Comparison of ENCODE assay signal across 11 cellular contexts in the genomic region with DNA sequence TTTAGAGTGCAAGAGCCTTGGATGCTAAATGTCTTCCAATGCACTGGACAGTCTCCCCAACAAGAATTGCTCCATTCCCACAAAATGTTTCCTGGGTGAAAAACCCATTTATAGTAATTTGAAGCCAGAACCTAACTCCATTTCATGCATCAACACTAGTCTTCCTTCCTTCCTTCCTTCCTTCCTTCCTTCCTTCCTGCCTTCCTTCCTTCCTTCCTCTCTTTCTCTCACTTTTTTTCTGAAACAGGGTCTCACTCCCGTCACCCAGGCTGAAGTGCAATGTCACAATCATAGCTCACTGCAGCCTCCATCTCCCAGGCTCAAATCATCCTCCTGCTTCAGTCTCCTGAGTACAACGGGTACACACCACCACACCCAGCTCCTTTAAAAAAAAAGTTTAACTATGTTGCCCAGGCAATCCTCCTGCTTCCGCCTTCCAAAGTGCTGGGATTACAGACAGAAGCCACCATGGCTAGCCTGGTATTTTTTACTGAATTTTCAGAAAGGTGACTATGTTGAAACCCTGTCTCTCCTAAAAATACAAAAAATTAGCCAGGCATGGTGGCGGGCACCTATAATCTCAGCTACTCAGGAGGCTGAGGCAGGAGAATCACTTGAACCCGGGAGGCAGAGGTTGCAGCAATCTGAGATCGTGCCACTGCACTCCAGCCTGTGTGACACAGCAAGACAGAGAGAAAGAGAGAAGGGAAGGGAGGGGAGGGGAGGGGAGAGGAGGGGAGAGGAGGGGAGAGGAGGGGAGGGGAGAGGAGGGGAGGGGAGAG. TPM values are rescaled to one million over a fixed set of nuclear protein-coding genes. Genes with fewer than 3 reads are reported as not detected.
DNase-seq lines count a peak whose midpoint lies in the region; ATAC-seq and TF ChIP-seq lines count a peak whose summit lies in the region.
"Not testable (repeated sequence)": the region's sequence is repeated elsewhere in the genome, so short reads cannot be mapped to it uniquely, and the experiment has no call there.
"Had no signal": no experiment of that assay in that cellular context is flagged by ENCODE, and none has a peak within 500 bp of the region (broad histone marks: within the 10 kb centered on the region; RNA-seq: fewer than 3 reads in every experiment).

No MANE protein-coding gene starts in this region.

- H3K9ac ChIP-seq in BLaER1: peak overlapping the region; percentile 82; the same call in 1 of the 2 replicates

- not testable (repeated sequence) for H3K27ac ChIP-seq in BLaER1
- peak overlapping the region in 1 of 2 donors; percentile 99 for H3K27ac ChIP-seq in coronary artery

- H3K4me2 ChIP-seq in BLaER1: peak overlapping the region; percentile 91

- CTCF ChIA-PET in T-cell (lab: Charles Lee): interaction anchor here in 1 of 2 donors (0.7 kb wide), 1 partner anchor 25 kb away, joined by 4 read pairs; no protein-coding TSS in a partner anchor

- not testable (repeated sequence) for ATAC-seq in T-cell (replicated peaks in 1 of 4); stimulated activated naive CD8-positive, alpha-beta T cell treated with anti-CD3 and anti-CD28 coated beads, Interleukin-15, amount 100 ng/mL, for 72 hours
- peak; percentile 40 for ATAC-seq in left colon

- peaks cover 35% of the 10 kb centered on the region for H3K36me3 Mint-ChIP-seq in HFFc6 (ENCODE audit: low read depth)
- not testable (repeated sequence) for H3K36me3 Mint-ChIP-seq in T-cell; neural crest cell (ENCODE audit: low read depth)
- H3K36me3 Mint-ChIP-seq in activated T-helper 1 cell treated with anti-CD3 and anti-CD28 coated beads, Interleukin-12 subunit alpha, Interleukin-12 subunit beta, Interleukin-2, Interleukin-4 antibody, amounts not matched to agents 30 ng/mL and 10 ng/mL and 1 ng/mL, durations not matched to agents 14 hours and 24 hours and 36 hours (ENCODE audit: low read depth): peaks cover 14% of the 10 kb centered on the region

- not testable (repeated sequence) for H3K9me3 ChIP-seq in BLaER1

- H3K4me1 ChIP-seq in BLaER1: peaks cover 39% of the 10 kb centered on the region

- peaks cover 36% of the 10 kb centered on the region for H3K4me1 Mint-ChIP-seq in HFFc6 (ENCODE audit: low read depth)
- peaks cover 34 to 54% (median 39%) of the 10 kb centered on the region in 3 donors for H3K4me1 Mint-ChIP-seq in T-cell
- H3K4me1 Mint-ChIP-seq in activated T-helper 1 cell treated with anti-CD3 and anti-CD28 coated beads, Interleukin-12 subunit alpha, Interleukin-12 subunit beta, Interleukin-2, Interleukin-4 antibody, amounts not matched to agents 30 ng/mL and 10 ng/mL and 1 ng/mL, durations not matched to agents 14 hours and 24 hours and 36 hours (ENCODE audit: low read depth): peaks cover 47% of the 10 kb centered on the region
- peaks cover 42% of the 10 kb centered on the region for H3K4me1 Mint-ChIP-seq in neural crest cell
- H3K4me1 Mint-ChIP-seq in stimulated activated naive CD8-positive, alpha-beta T cell treated with anti-CD3 and anti-CD28 coated beads, Interleukin-15, amount 100 ng/mL, for 72 hours: peaks cover 40% of the 10 kb centered on the region

- intact Hi-C loops in activated T-helper 1 cell treated with anti-CD3 and anti-CD28 coated beads, Interleukin-12 subunit alpha, Interleukin-12 subunit beta, Interleukin-2, Interleukin-4 antibody, amounts not matched to agents 30 ng/mL and 10 ng/mL and 1 ng/mL, durations not matched to agents 14 hours and 24 hours and 36 hours (cut with micrococcal nuclease): loop anchor here (2.0 to 5.0 kb wide), 2 partner anchors 169 to 342 kb away; a partner anchor contains a TSS
- intact Hi-C loops in left colon (cut with DNase I, micrococcal nuclease): loop anchor here in 1 of 2 donors (10.0 kb wide), 2 partner anchors 55 to 295 kb away; a partner anchor contains a TSS

- H3K36me3 ChIP-seq in BLaER1: not testable (repeated sequence)

- H3K9me3 Mint-ChIP-seq in HFFc6: peaks cover 23% of the 10 kb centered on the region
- not testable (repeated sequence) for H3K9me3 Mint-ChIP-seq in T-cell; activated T-helper 1 cell treated with anti-CD3 and anti-CD28 coated beads, Interleukin-12 subunit alpha, Interleukin-12 subunit beta, Interleukin-2, Interleukin-4 antibody, amounts not matched to agents 30 ng/mL and 10 ng/mL and 1 ng/mL, durations not matched to agents 14 hours and 24 hours and 36 hours; neural crest cell; stimulated activated naive CD8-positive, alpha-beta T cell treated with anti-CD3 and anti-CD28 coated beads, Interleukin-15, amount 100 ng/mL, for 72 hours

- H3K27ac Mint-ChIP-seq in HFFc6: peak overlapping the region; percentile 87
- H3K27ac Mint-ChIP-seq in T-cell; neural crest cell (ENCODE audit: unreplicated experiment); stimulated activated naive CD8-positive, alpha-beta T cell treated with anti-CD3 and anti-CD28 coated beads, Interleukin-15, amount 100 ng/mL, for 72 hours: not testable (repeated sequence)
- H3K27ac Mint-ChIP-seq in activated T-helper 1 cell treated with anti-CD3 and anti-CD28 coated beads, Interleukin-12 subunit alpha, Interleukin-12 subunit beta, Interleukin-2, Interleukin-4 antibody, amounts not matched to agents 30 ng/mL and 10 ng/mL and 1 ng/mL, durations not matched to agents 14 hours and 24 hours and 36 hours: peak overlapping the region; percentile 79

- H4K20me1 ChIP-seq in BLaER1: peaks cover 22% of the 10 kb centered on the region

- H3K4me3 ChIP-seq in BLaER1: not testable (repeated sequence)
- peak overlapping the region; percentile 98 for H3K4me3 ChIP-seq in coronary artery

- H3K27me3 Mint-ChIP-seq in HFFc6 (ENCODE audit: insufficient read depth): peaks cover 11% of the 10 kb centered on the region
- H3K27me3 Mint-ChIP-seq in T-cell; stimulated activated naive CD8-positive, alpha-beta T cell treated with anti-CD3 and anti-CD28 coated beads, Interleukin-15, amount 100 ng/mL, for 72 hours: not testable (repeated sequence)
- peaks cover 10% of the 10 kb centered on the region for H3K27me3 Mint-ChIP-seq in activated T-helper 1 cell treated with anti-CD3 and anti-CD28 coated beads, Interleukin-12 subunit alpha, Interleukin-12 subunit beta, Interleukin-2, Interleukin-4 antibody, amounts not matched to agents 30 ng/mL and 10 ng/mL and 1 ng/mL, durations not matched to agents 14 hours and 24 hours and 36 hours (ENCODE audit: insufficient read depth)
- peaks cover 14% of the 10 kb centered on the region for H3K27me3 Mint-ChIP-seq in neural crest cell (ENCODE audit: low read depth)

- H3K4me3 Mint-ChIP-seq in HFFc6 (peak overlapping the region; percentile 85), T-cell (peak overlapping the region; percentile 85 to 92 (median 86)), neural crest cell (peak overlapping the region; percentile 84)
- peak overlapping the region; percentile 88 for H3K4me3 Mint-ChIP-seq in activated T-helper 1 cell treated with anti-CD3 and anti-CD28 coated beads, Interleukin-12 subunit alpha, Interleukin-12 subunit beta, Interleukin-2, Interleukin-4 antibody, amounts not matched to agents 30 ng/mL and 10 ng/mL and 1 ng/mL, durations not matched to agents 14 hours and 24 hours and 36 hours
- peak overlapping the region; percentile 91 to 93 for H3K4me3 Mint-ChIP-seq in stimulated activated naive CD8-positive, alpha-beta T cell treated with anti-CD3 and anti-CD28 coated beads, Interleukin-15, amount 100 ng/mL, for 72 hours

- not testable (repeated sequence) for DNase-seq in HFFc6; T-cell; activated T-helper 1 cell treated with anti-CD3 and anti-CD28 coated beads, Interleukin-12 subunit alpha, Interleukin-12 subunit beta, Interleukin-2, Interleukin-4 antibody, amounts not matched to agents 30 ng/mL and 10 ng/mL and 1 ng/mL, durations not matched to agents 14 hours and 24 hours and 36 hours (ENCODE audit: low spot score); coronary artery (ENCODE audit: low spot score); neural crest cell (ENCODE audit: low read depth, low spot score); stimulated activated naive CD8-positive, alpha-beta T cell treated with anti-CD3 and anti-CD28 coated beads, Interleukin-15, amount 100 ng/mL, for 72 hours
- DNase-seq in left colon: peak in 1 of 2 donors; percentile 36

- not testable (repeated sequence) for TF ChIP-seq CTCF in HFFc6 (IDR thresholded peaks at IDR 0.05); coronary artery (IDR thresholded peaks at IDR 0.05); neural crest cell (conservative IDR thresholded peaks at IDR 0.05)

- not testable (repeated sequence) for H3K27me3 ChIP-seq in BLaER1

- POLR2A ChIA-PET in T-cell (lab: Charles Lee): not testable (repeated sequence)

RNA-seq across cellular contexts. Expression of a gene that starts 1.9 kb away (rescaled TPM):
- 10 to 100 TPM; 75.8 to 96.2 (median 79.1) TPM for total RNA-seq in HFFc6 (2021; fragmentation: NEBNext Ultra II Directional; extraction: Animal tissue kit (Norgen Biotek cat#: 25700))
- total RNA-seq in T-cell: 10 to 100 TPM; 21.8 to 40.1 (median 35.0) TPM
- 25.6 and 26.6 TPM in 2 replicates for total RNA-seq in activated T-helper 1 cell treated with anti-CD3 and anti-CD28 coated beads, Interleukin-12 subunit alpha, Interleukin-12 subunit beta, Interleukin-2, Interleukin-4 antibody, amounts not matched to agents 30 ng/mL and 10 ng/mL and 1 ng/mL, durations not matched to agents 14 hours and 24 hours and 36 hours
- 10 to 100 TPM; 24.6 to 28.2 TPM for total RNA-seq in left colon
- 32.9 and 34.3 TPM in 2 replicates for total RNA-seq in neural crest cell

RNA-seq across cellular contexts. Expression of a gene that starts 20.6 kb away (rescaled TPM):
- total RNA-seq in HFFc6 (2021; fragmentation: NEBNext Ultra II Directional; extraction: Animal tissue kit (Norgen Biotek cat#: 25700)): not detected
- total RNA-seq in T-cell: not detected
- not detected in 2 replicates for total RNA-seq in activated T-helper 1 cell treated with anti-CD3 and anti-CD28 coated beads, Interleukin-12 subunit alpha, Interleukin-12 subunit beta, Interleukin-2, Interleukin-4 antibody, amounts not matched to agents 30 ng/mL and 10 ng/mL and 1 ng/mL, durations not matched to agents 14 hours and 24 hours and 36 hours
- total RNA-seq in left colon: 1 to 10 TPM; 3.8 to 4.9 TPM
- not detected in 2 replicates for total RNA-seq in neural crest cell
- total RNA-seq: foreskin keratinocyte, ovary, upper lobe of left lung had no signal
